Comparison of ENCODE assay signal across 12 cellular contexts in genomic region chr7:1197997-1198632, GRCh38. TPM values are rescaled to one million over a fixed set of nuclear protein-coding genes. Genes with fewer than 3 reads are reported as not detected.
A peak's percentile ranks its signal among the peaks of the same experiment; 100 is the strongest.
DNase-seq lines count a peak whose midpoint lies in the region; ATAC-seq lines count a peak whose summit lies in the region.
"Had no signal": no experiment of that assay in that cellular context is flagged by ENCODE, and none has a peak within 500 bp of the region (broad histone marks: within the 10 kb centered on the region; RNA-seq: fewer than 3 reads in every experiment).

No MANE protein-coding gene starts in this region.

- H3K9ac ChIP-seq in neuronal stem cell (ENCODE audit: low read depth, low read length, poor library complexity) = no peak overlapping the region

- no peaks in the 10 kb centered on the region for H3K36me3 ChIP-seq in neuronal stem cell (replicated peaks in 1 of 2; ENCODE audit: control insufficient read depth in 2 of 2, insufficient read depth in 2 of 2, low read length in 2 of 2)

- H3K14ac ChIP-seq in neuronal stem cell (ENCODE audit: low read length) = no peak overlapping the region

- H2BK12ac ChIP-seq in neuronal stem cell (ENCODE audit: low read length) = no peak overlapping the region

- no peak overlapping the region for H2BK120ac ChIP-seq in neuronal stem cell (ENCODE audit: low read depth, low read length)

- no peak overlapping the region for H3K23ac ChIP-seq in neuronal stem cell (ENCODE audit: low read depth, low read length, poor library complexity)

- H3K4me1 Mint-ChIP-seq in stimulated activated naive CD8-positive, alpha-beta T cell treated with anti-CD3 and anti-CD28 coated beads, Interleukin-15, amount 100 ng/mL, for 72 hours = peaks cover 4% of the 10 kb centered on the region

- no peak overlapping the region for H2BK5ac ChIP-seq in neuronal stem cell (ENCODE audit: low read length)

- no peaks in the 10 kb centered on the region for H3K4me1 ChIP-seq in neuronal stem cell (ENCODE audit: control insufficient read depth in 2 of 2, insufficient read depth in 1 of 2, low read depth in 1 of 2, low read length in 2 of 2)

- no peak overlapping the region for H3K4me3 ChIP-seq in neuronal stem cell (ENCODE audit: low read length in 2 of 2)
- H3K4me3 ChIP-seq: PC-9 had no signal

- H4K91ac ChIP-seq in neuronal stem cell (ENCODE audit: low read depth, low read length, poor library complexity) = no peak overlapping the region

- H3K18ac ChIP-seq in neuronal stem cell (ENCODE audit: low read length) = peak overlapping the region; percentile 57

- H2BK15ac ChIP-seq in neuronal stem cell (ENCODE audit: low read length) = no peak overlapping the region

- H3K27me3 ChIP-seq in neuronal stem cell (ENCODE audit: control insufficient read depth in 3 of 3, insufficient read depth in 3 of 3, low read depth in 1 of 3, low read length in 3 of 3) = peaks cover 0 to 40% (median 0%) of the 10 kb centered on the region in 3 experiments

- no peak for ATAC-seq in stimulated activated naive CD8-positive, alpha-beta T cell treated with anti-CD3 and anti-CD28 coated beads, Interleukin-15, amount 100 ng/mL, for 72 hours
- no peak for ATAC-seq in GM21825 (IDR thresholded peaks at IDR 0.05; ENCODE audit: unreplicated experiment)
- ATAC-seq: naive thymus-derived CD4-positive, alpha-beta T cell had no signal

- H3K4me3 Mint-ChIP-seq in stimulated activated naive CD8-positive, alpha-beta T cell treated with anti-CD3 and anti-CD28 coated beads, Interleukin-15, amount 100 ng/mL, for 72 hours = no peak overlapping the region
- H3K4me3 Mint-ChIP-seq: naive thymus-derived CD4-positive, alpha-beta T cell had no signal

- H4K8ac ChIP-seq in neuronal stem cell (ENCODE audit: low read depth, low read length) = no peak overlapping the region

- H3K9me3 Mint-ChIP-seq in stimulated activated naive CD8-positive, alpha-beta T cell treated with anti-CD3 and anti-CD28 coated beads, Interleukin-15, amount 100 ng/mL, for 72 hours = no peaks in the 10 kb centered on the region
- H3K9me3 Mint-ChIP-seq: naive thymus-derived CD4-positive, alpha-beta T cell had no signal

- H2AK5ac ChIP-seq in neuronal stem cell (ENCODE audit: low read depth, low read length) = no peak overlapping the region

- H3K79me1 ChIP-seq in neuronal stem cell (ENCODE audit: low read depth, low read length) = no peaks in the 10 kb centered on the region

- no peak overlapping the region for H3K4me2 ChIP-seq in neuronal stem cell (ENCODE audit: insufficient read depth, low read length, poor library complexity, severe bottlenecking)
- H3K4me2 ChIP-seq: PC-9 had no signal

- no peaks in the 10 kb centered on the region for H3K9me3 ChIP-seq in neuronal stem cell (replicated peaks in 1 of 2; ENCODE audit: control insufficient read depth in 2 of 2, insufficient read depth in 1 of 2, low read depth in 1 of 2, low read length in 2 of 2)

- no peak overlapping the region for H3K27ac Mint-ChIP-seq in stimulated activated naive CD8-positive, alpha-beta T cell treated with anti-CD3 and anti-CD28 coated beads, Interleukin-15, amount 100 ng/mL, for 72 hours
- H3K27ac Mint-ChIP-seq: naive thymus-derived CD4-positive, alpha-beta T cell had no signal

- WGBS in neuronal stem cell (ENCODE audit: extremely low coverage in 2 of 2, insufficient read length in 2 of 2, insufficient replicate concordance in 1 of 2), 2 donors = no CpG with 5 or more reads among the region's 15 CpGs

- no peak overlapping the region for H2AFZ ChIP-seq in neuronal stem cell (ENCODE audit: low read length)
- H2AFZ ChIP-seq: PC-9 had no signal

- peaks cover 21% of the 10 kb centered on the region for H3K27me3 Mint-ChIP-seq in stimulated activated naive CD8-positive, alpha-beta T cell treated with anti-CD3 and anti-CD28 coated beads, Interleukin-15, amount 100 ng/mL, for 72 hours

- DNase-seq in EL (peak; percentile 90), NCI-H1694 treated with DMSO at 0.1 percent for 48 hours (lab: John Stamatoyannopoulos, UW) (peak; percentile 73), cerebellar cortex (ENCODE audit: low spot score) (peak; percentile 28), neuronal stem cell (ENCODE audit: low spot score) (no peak), GOT3 (lab: John Stamatoyannopoulos, UW) (no peak)
- no peak for DNase-seq in stimulated activated naive CD8-positive, alpha-beta T cell treated with anti-CD3 and anti-CD28 coated beads, Interleukin-15, amount 100 ng/mL, for 72 hours
- no peak for DNase-seq in stimulated activated CD8-positive, alpha-beta memory T cell treated with anti-CD3 and anti-CD28 coated beads, Interleukin-4, amount 100 ng/mL, for 48 hours
- DNase-seq: naive thymus-derived CD4-positive, alpha-beta T cell; NCI-H2029; PC-9 had no signal

- no peak overlapping the region for H3K27ac ChIP-seq in neuronal stem cell (replicated peaks; ENCODE audit: low read length)
- H3K27ac ChIP-seq: PC-9 had no signal

- H3K4ac ChIP-seq in neuronal stem cell (ENCODE audit: low read length) = no peak overlapping the region

RNA-seq across cellular contexts. Expression of gene UNCX, which starts 34.6 kb away (rescaled TPM):
- polyA plus RNA-seq in neuronal stem cell (2013, experiment 1 of 2) = 0.01 TPM
- 0.01 TPM for polyA plus RNA-seq in neuronal stem cell (2013, experiment 2 of 2)
- polyA plus RNA-seq: adipose tissue; naive thymus-derived CD4-positive, alpha-beta T cell had no signal

RNA-seq across cellular contexts. Expression of gene ZFAND2A, which starts 38.1 kb away (rescaled TPM):
- 9.5 TPM for polyA plus RNA-seq in neuronal stem cell (2013, experiment 1 of 2)
- 8.7 TPM for polyA plus RNA-seq in neuronal stem cell (2013, experiment 2 of 2)

Comparison
In these comparisons a context has a peak if more than half of its experiments do, and no peak if none do; other contexts are left out.
1. DNase-seq: peak in EL (single experiment), NCI-H1694 treated with DMSO at 0.1 percent for 48 hours (single experiment) and cerebellar cortex (single experiment); none in neuronal stem cell (single experiment), GOT3 (single experiment), stimulated activated naive CD8-positive, alpha-beta T cell treated with anti-CD3 and anti-CD28 coated beads, Interleukin-15, amount 100 ng/mL, for 72 hours (0 of 2) and stimulated activated CD8-positive, alpha-beta memory T cell treated with anti-CD3 and anti-CD28 coated beads, Interleukin-4, amount 100 ng/mL, for 48 hours (single experiment).